3 cellular contexts compared by ENCODE assay signal in the genomic region with DNA sequence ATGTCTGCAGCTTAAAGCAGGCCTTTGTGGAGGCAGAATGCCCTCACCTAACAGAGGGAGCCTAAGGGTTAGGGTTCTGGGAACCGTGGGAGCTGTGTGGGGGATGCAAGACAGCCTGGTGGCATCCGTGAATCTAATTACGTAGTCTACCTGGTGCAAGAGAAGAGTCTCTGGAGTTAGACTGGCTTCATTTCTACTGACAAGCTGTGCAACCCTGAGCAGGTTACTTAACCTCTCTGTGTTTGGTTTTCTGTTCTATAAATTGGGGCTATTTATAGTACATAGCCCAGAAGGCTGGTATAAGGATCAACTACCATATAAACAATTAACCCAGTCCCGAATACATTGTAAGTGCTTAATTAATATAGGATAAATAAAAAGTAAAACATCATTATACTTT.
TF ChIP-seq lines count a peak whose summit lies in the region.

No MANE protein-coding gene starts in this region.

TF ChIP-seq in HEK293, 187 proteins besides CTCF, POLR2A, EP300 and RAD21:
- TF ChIP-seq ZNF768 (tag by site-specific recombination; IDR thresholded peaks at IDR 0.05) (peak; percentile 71; the same call in 1 of the 2 replicates), ZNF600 (tag by site-specific recombination; IDR thresholded peaks at IDR 0.05) (no peak)
- TF ChIP-seq, protein P1, sequence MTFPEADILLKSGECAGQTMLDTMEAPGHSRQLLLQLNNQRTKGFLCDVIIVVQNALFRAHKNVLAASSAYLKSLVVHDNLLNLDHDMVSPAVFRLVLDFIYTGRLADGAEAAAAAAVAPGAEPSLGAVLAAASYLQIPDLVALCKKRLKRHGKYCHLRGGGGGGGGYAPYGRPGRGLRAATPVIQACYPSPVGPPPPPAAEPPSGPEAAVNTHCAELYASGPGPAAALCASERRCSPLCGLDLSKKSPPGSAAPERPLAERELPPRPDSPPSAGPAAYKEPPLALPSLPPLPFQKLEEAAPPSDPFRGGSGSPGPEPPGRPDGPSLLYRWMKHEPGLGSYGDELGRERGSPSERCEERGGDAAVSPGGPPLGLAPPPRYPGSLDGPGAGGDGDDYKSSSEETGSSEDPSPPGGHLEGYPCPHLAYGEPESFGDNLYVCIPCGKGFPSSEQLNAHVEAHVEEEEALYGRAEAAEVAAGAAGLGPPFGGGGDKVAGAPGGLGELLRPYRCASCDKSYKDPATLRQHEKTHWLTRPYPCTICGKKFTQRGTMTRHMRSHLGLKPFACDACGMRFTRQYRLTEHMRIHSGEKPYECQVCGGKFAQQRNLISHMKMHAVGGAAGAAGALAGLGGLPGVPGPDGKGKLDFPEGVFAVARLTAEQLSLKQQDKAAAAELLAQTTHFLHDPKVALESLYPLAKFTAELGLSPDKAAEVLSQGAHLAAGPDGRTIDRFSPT (tag by site-specific recombination; IDR thresholded peaks at IDR 0.05) = no peak
TF ChIP-seq in HEK293: peak in this region for 1.

TF ChIP-seq in WTC11, 78 proteins besides CTCF, POLR2A, EP300 and RAD21 (continues in another document):
- TF ChIP-seq, protein P2, sequence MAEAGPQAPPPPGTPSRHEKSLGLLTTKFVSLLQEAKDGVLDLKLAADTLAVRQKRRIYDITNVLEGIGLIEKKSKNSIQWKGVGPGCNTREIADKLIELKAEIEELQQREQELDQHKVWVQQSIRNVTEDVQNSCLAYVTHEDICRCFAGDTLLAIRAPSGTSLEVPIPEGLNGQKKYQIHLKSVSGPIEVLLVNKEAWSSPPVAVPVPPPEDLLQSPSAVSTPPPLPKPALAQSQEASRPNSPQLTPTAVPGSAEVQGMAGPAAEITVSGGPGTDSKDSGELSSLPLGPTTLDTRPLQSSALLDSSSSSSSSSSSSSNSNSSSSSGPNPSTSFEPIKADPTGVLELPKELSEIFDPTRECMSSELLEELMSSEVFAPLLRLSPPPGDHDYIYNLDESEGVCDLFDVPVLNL (CRISPR knock-in tag; IDR thresholded peaks at IDR 0.05; ENCODE audit: borderline replicate concordance, low read depth) = no peak
- TF ChIP-seq, protein P3, sequence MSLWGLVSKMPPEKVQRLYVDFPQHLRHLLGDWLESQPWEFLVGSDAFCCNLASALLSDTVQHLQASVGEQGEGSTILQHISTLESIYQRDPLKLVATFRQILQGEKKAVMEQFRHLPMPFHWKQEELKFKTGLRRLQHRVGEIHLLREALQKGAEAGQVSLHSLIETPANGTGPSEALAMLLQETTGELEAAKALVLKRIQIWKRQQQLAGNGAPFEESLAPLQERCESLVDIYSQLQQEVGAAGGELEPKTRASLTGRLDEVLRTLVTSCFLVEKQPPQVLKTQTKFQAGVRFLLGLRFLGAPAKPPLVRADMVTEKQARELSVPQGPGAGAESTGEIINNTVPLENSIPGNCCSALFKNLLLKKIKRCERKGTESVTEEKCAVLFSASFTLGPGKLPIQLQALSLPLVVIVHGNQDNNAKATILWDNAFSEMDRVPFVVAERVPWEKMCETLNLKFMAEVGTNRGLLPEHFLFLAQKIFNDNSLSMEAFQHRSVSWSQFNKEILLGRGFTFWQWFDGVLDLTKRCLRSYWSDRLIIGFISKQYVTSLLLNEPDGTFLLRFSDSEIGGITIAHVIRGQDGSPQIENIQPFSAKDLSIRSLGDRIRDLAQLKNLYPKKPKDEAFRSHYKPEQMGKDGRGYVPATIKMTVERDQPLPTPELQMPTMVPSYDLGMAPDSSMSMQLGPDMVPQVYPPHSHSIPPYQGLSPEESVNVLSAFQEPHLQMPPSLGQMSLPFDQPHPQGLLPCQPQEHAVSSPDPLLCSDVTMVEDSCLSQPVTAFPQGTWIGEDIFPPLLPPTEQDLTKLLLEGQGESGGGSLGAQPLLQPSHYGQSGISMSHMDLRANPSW (CRISPR knock-in tag; conservative IDR thresholded peaks at IDR 0.05; ENCODE audit: low read depth) = no peak
- TF ChIP-seq, protein P4, sequence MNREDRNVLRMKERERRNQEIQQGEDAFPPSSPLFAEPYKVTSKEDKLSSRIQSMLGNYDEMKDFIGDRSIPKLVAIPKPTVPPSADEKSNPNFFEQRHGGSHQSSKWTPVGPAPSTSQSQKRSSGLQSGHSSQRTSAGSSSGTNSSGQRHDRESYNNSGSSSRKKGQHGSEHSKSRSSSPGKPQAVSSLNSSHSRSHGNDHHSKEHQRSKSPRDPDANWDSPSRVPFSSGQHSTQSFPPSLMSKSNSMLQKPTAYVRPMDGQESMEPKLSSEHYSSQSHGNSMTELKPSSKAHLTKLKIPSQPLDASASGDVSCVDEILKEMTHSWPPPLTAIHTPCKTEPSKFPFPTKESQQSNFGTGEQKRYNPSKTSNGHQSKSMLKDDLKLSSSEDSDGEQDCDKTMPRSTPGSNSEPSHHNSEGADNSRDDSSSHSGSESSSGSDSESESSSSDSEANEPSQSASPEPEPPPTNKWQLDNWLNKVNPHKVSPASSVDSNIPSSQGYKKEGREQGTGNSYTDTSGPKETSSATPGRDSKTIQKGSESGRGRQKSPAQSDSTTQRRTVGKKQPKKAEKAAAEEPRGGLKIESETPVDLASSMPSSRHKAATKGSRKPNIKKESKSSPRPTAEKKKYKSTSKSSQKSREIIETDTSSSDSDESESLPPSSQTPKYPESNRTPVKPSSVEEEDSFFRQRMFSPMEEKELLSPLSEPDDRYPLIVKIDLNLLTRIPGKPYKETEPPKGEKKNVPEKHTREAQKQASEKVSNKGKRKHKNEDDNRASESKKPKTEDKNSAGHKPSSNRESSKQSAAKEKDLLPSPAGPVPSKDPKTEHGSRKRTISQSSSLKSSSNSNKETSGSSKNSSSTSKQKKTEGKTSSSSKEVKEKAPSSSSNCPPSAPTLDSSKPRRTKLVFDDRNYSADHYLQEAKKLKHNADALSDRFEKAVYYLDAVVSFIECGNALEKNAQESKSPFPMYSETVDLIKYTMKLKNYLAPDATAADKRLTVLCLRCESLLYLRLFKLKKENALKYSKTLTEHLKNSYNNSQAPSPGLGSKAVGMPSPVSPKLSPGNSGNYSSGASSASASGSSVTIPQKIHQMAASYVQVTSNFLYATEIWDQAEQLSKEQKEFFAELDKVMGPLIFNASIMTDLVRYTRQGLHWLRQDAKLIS (CRISPR knock-in tag; IDR thresholded peaks at IDR 0.05; ENCODE audit: borderline replicate concordance) = no peak
- TF ChIP-seq EMX1 (CRISPR knock-in tag; IDR thresholded peaks at IDR 0.05) = no peak
- no peak for TF ChIP-seq ZNF121 (CRISPR knock-in tag; IDR thresholded peaks at IDR 0.05)
- no peak for TF ChIP-seq SOX15 (CRISPR knock-in tag; IDR thresholded peaks at IDR 0.05)
- no peak for TF ChIP-seq NFATC4 (CRISPR knock-in tag; IDR thresholded peaks at IDR 0.05)
- TF ChIP-seq, protein P5, sequence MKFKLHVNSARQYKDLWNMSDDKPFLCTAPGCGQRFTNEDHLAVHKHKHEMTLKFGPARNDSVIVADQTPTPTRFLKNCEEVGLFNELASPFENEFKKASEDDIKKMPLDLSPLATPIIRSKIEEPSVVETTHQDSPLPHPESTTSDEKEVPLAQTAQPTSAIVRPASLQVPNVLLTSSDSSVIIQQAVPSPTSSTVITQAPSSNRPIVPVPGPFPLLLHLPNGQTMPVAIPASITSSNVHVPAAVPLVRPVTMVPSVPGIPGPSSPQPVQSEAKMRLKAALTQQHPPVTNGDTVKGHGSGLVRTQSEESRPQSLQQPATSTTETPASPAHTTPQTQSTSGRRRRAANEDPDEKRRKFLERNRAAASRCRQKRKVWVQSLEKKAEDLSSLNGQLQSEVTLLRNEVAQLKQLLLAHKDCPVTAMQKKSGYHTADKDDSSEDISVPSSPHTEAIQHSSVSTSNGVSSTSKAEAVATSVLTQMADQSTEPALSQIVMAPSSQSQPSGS (CRISPR knock-in tag; IDR thresholded peaks at IDR 0.05; ENCODE audit: borderline replicate concordance, low read depth) = no peak
- TF ChIP-seq, protein P6, sequence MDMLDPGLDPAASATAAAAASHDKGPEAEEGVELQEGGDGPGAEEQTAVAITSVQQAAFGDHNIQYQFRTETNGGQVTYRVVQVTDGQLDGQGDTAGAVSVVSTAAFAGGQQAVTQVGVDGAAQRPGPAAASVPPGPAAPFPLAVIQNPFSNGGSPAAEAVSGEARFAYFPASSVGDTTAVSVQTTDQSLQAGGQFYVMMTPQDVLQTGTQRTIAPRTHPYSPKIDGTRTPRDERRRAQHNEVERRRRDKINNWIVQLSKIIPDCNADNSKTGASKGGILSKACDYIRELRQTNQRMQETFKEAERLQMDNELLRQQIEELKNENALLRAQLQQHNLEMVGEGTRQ (CRISPR knock-in tag; IDR thresholded peaks at IDR 0.05) = no peak
- TF ChIP-seq ZNF416 (CRISPR knock-in tag; IDR thresholded peaks at IDR 0.05) = no peak

TF ChIP-seq in H1, 55 proteins besides CTCF, POLR2A, EP300 and RAD21:
- TF ChIP-seq EGR1 (IDR thresholded peaks at IDR 0.05; ENCODE audit: borderline replicate concordance, low read depth, low read length) (no peak), KDM1A (IDR thresholded peaks at IDR 0.05; ENCODE audit: borderline replicate concordance, low read length) (peak; percentile 76; the same call in 1 of the 2 replicates), SRF (IDR thresholded peaks at IDR 0.05; ENCODE audit: low read depth, low read length) (no peak)
